Comparison of ENCODE assay signal across 14 cellular contexts in genomic region chr14:94897583-94897982, GRCh38.
DNase-seq lines count a peak whose midpoint lies in the region; TF ChIP-seq lines count a peak whose summit lies in the region.
"Had no signal": no experiment of that assay in that cellular context is flagged by ENCODE, and none has a peak within 500 bp of the region (broad histone marks: within the 10 kb centered on the region; RNA-seq: fewer than 3 reads in every experiment).

No MANE protein-coding gene starts in this region.

- H3K4me3 Mint-ChIP-seq in osteocyte (ENCODE audit: unreplicated experiment) = no peak overlapping the region
- H3K4me3 Mint-ChIP-seq: CD4-positive, alpha-beta T cell had no signal

- H3K4me3 ChIP-seq in adipocyte (ENCODE audit: low read length) (no peak overlapping the region), subcutaneous abdominal adipose tissue (ENCODE audit: low read depth in 1 of 5, low read length in 5 of 5) (peak overlapping the region in 1 of 5 donors; percentile 39)
- H3K4me3 ChIP-seq: GM23248 had no signal

- peak overlapping the region; percentile 6 for H3K27ac Mint-ChIP-seq in osteocyte (ENCODE audit: unreplicated experiment)
- H3K27ac Mint-ChIP-seq: CD4-positive, alpha-beta T cell had no signal

- peaks cover 14% of the 10 kb centered on the region for H3K4me1 Mint-ChIP-seq in osteocyte (ENCODE audit: unreplicated experiment)

- no peaks in the 10 kb centered on the region for H3K27me3 Mint-ChIP-seq in osteocyte (ENCODE audit: unreplicated experiment)

- H3K9me3 Mint-ChIP-seq in osteocyte (ENCODE audit: unreplicated experiment) = no peaks in the 10 kb centered on the region
- H3K9me3 Mint-ChIP-seq: CD4-positive, alpha-beta T cell had no signal

- H3K9me3 ChIP-seq in adipocyte (ENCODE audit: control insufficient read depth, low read length) (peaks cover 21% of the 10 kb centered on the region), subcutaneous abdominal adipose tissue (ENCODE audit: control insufficient read depth in 5 of 5, low read length in 5 of 5) (peaks cover 0 to 7% (median 5%) of the 10 kb centered on the region in 5 donors)
- H3K9me3 ChIP-seq: Caco-2 had no signal

- peaks cover 9% of the 10 kb centered on the region for H3K27me3 ChIP-seq in adipocyte (replicated peaks; ENCODE audit: control insufficient read depth, insufficient read depth, low read length)
- H3K27me3 ChIP-seq in subcutaneous abdominal adipose tissue (ENCODE audit: control insufficient read depth in 5 of 5, insufficient read depth in 4 of 5, low read length in 5 of 5) = no peaks in the 10 kb centered on the region

- DNase-seq in adipocyte (ENCODE audit: low read depth) = peak; percentile 23
- peak; percentile 41 for DNase-seq in mesenteric fat pad (ENCODE audit: low spot score)
- DNase-seq in osteocyte (ENCODE audit: extremely low spot score, unreplicated experiment) = no peak
- no peak for DNase-seq in activated T-cell treated with anti-CD3 and anti-CD28 coated beads, Interleukin-2, amount 50 U/mL, for 1 hour
- DNase-seq in SIG-M5 (lab: John Stamatoyannopoulos, UW) = no peak
- no peak for DNase-seq in NCI-H2227 (lab: John Stamatoyannopoulos, UW; ENCODE audit: unreplicated experiment)
- DNase-seq: ACHN; AML-193; Caco-2; CD4-positive, alpha-beta T cell; HCEC 1CT had no signal

- no peaks in the 10 kb centered on the region for H3K36me3 ChIP-seq in adipocyte (ENCODE audit: control insufficient read depth, insufficient read depth, low read length, severe bottlenecking)
- H3K36me3 ChIP-seq in subcutaneous abdominal adipose tissue (ENCODE audit: control insufficient read depth in 5 of 5, insufficient read depth in 5 of 5, low read length in 5 of 5) = no peaks in the 10 kb centered on the region

- no peak for TF ChIP-seq CTCF in osteocyte (IDR thresholded peaks at IDR 0.05)

- peaks cover 21% of the 10 kb centered on the region for H3K4me1 ChIP-seq in adipocyte (ENCODE audit: control insufficient read depth, insufficient read depth, low read length)
- H3K4me1 ChIP-seq in subcutaneous abdominal adipose tissue (ENCODE audit: control insufficient read depth in 5 of 5, insufficient read depth in 5 of 5, low read length in 5 of 5) = peaks cover 8 to 21% (median 15%) of the 10 kb centered on the region in 5 donors
- H3K4me1 ChIP-seq: Caco-2 had no signal

- peak overlapping the region; percentile 11 for H3K27ac ChIP-seq in subcutaneous abdominal adipose tissue (ENCODE audit: low read depth, low read length)
- H3K27ac ChIP-seq: C4-2B, GM23248 had no signal

- no peaks in the 10 kb centered on the region for H3K36me3 Mint-ChIP-seq in osteocyte (ENCODE audit: unreplicated experiment)

- H3K9ac ChIP-seq in adipocyte (ENCODE audit: low read length) = no peak overlapping the region
- no peak overlapping the region for H3K9ac ChIP-seq in subcutaneous abdominal adipose tissue (ENCODE audit: low read length in 5 of 5)
- H3K9ac ChIP-seq: GM23248 had no signal

Comparison
In these comparisons a context has a peak if more than half of its experiments do, and no peak if none do; other contexts are left out.
1. DNase-seq: peak in adipocyte (single experiment) and mesenteric fat pad (single experiment); none in osteocyte (single experiment), activated T-cell treated with anti-CD3 and anti-CD28 coated beads, Interleukin-2, amount 50 U/mL, for 1 hour (single experiment), SIG-M5 (single experiment) and NCI-H2227 (single experiment).